In genomic region chr20:991850-992249, GRCh38 we compare ENCODE assay signal across 2 cellular contexts.
TF ChIP-seq lines count a peak whose summit lies in the region.

No MANE protein-coding gene starts in this region.

TF ChIP-seq in GM23338, 12 proteins besides CTCF, POLR2A, EP300 and RAD21:
- TF ChIP-seq STAT1 (IDR thresholded peaks at IDR 0.05; ENCODE audit: unreplicated experiment) (no peak), CREB1 (CRISPR knock-in tag; IDR thresholded peaks at IDR 0.05; ENCODE audit: low read depth) (0 out of 2 replicates have a peak, but pooled peaks have one; percentile 30), JUNB (IDR thresholded peaks at IDR 0.05; ENCODE audit: unreplicated experiment) (no peak)

TF ChIP-seq in H1, 55 proteins besides CTCF, POLR2A, EP300 and RAD21:
- peak; percentile 79; the same call in 1 of the 2 replicates for TF ChIP-seq RFX5 (IDR thresholded peaks at IDR 0.05; ENCODE audit: borderline replicate concordance, low read depth, low read length)
- no peak for TF ChIP-seq BRCA1 (IDR thresholded peaks at IDR 0.05; ENCODE audit: low read depth, low read length)
